Comparison of ENCODE assay signal across 8 cellular contexts in the genomic region with DNA sequence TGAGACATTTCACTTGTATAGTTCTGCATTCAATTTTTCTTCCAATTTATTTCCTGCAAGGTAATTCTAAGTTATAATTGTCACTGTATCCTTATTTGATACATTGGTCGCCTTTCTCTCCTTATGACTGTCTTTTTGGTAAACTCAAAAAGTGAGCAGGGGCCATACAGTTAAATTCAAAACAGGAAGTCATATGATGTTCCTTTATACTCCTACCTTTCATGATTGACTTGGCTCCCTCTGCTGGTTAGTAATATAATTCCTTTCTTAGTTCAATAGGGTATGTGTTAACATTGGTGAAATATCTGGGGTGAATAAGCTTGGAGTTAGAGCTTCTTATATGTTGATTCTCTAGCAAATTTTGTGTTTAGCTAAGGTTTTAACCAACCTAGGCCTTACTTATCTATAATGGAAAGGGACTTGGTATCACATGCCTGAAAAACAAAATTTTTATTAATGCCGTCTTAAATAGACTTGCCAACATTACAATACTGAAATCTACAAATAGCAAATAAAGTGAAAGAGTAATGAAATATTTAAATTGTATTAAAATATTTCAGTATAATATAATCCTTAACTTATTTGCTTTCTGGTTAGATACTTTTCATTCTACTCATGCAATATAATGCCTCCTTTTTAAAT. TPM values are rescaled to one million over a fixed set of nuclear protein-coding genes. Genes with fewer than 3 reads are reported as not detected.
DNase-seq lines count a peak whose midpoint lies in the region; ATAC-seq and TF ChIP-seq lines count a peak whose summit lies in the region.

No MANE protein-coding gene starts in this region.

- H2AFZ ChIP-seq in PC-9: no peak overlapping the region

- no peaks in the 10 kb centered on the region for H3K9me2 ChIP-seq in PC-9 (ENCODE audit: insufficient read depth)

- intact Hi-C loops in PC-9 (cut with micrococcal nuclease; ENCODE audit: unreplicated experiment): loop anchor here (1.0 to 10.0 kb wide), 3 partner anchors 125 to 1946 kb away; partner anchors contain the start of gene DNAJC21

- H3K27ac ChIP-seq in PC-9 (no peak overlapping the region), lung (ENCODE audit: low read depth in 1 of 2, low read length in 1 of 2) (no peak overlapping the region)

- no peak overlapping the region for H3K4me2 ChIP-seq in PC-9

- H3K9me3 ChIP-seq in PC-9 (ENCODE audit: insufficient read depth, low read depth) (no peaks in the 10 kb centered on the region), lung (ENCODE audit: control insufficient read depth in 2 of 2, insufficient read depth in 1 of 2, low read length in 1 of 2) (no peaks in the 10 kb centered on the region)

- H3K36me3 ChIP-seq in PC-9 (ENCODE audit: low read depth) (no peaks in the 10 kb centered on the region), lung (ENCODE audit: control insufficient read depth in 2 of 2, insufficient read depth in 2 of 2, low read length in 2 of 2) (peaks cover under 1 to 1% of the 10 kb centered on the region in 2 donors)

- H3F3A ChIP-seq in PC-9 (ENCODE audit: insufficient read depth, low read depth): peaks cover 7% of the 10 kb centered on the region; the same call in 1 of the 2 replicates

- CTCF ChIA-PET in PC-9 (lab: Charles Lee): interaction anchor here (0.5 to 1.5 kb wide), 8 partner anchors 72 to 402 kb away, joined by 3 to 26 read pairs (median 6); no protein-coding TSS in a partner anchor

- ATAC-seq in HG02571 (IDR thresholded peaks at IDR 0.05; ENCODE audit: unreplicated experiment): peak; percentile 74
- peak; percentile 88 for ATAC-seq in lung (ENCODE audit: insufficient read depth, low FRiP score)

- H3K4me3 ChIP-seq in PC-9: no peak overlapping the region
- H3K4me3 ChIP-seq in choroid plexus epithelial cell (ENCODE audit: low read depth, low read length): no peak overlapping the region
- no peak overlapping the region for H3K4me3 ChIP-seq in lung

- H3K4me1 ChIP-seq in PC-9 (replicated peaks; ENCODE audit: insufficient read depth) (peaks cover 25% of the 10 kb centered on the region), lung (ENCODE audit: control insufficient read depth in 2 of 2, insufficient read depth in 2 of 2, low read length in 2 of 2) (peaks cover 0 to 4% of the 10 kb centered on the region in 2 donors)

- TF ChIP-seq CTCF in GM12873 (IDR thresholded peaks at IDR 0.05; ENCODE audit: insufficient read depth, low read depth, low read length, missing control alignments): peak; percentile 58
- peak; percentile 86 for TF ChIP-seq CTCF in PC-9 (conservative IDR thresholded peaks at IDR 0.05)
- peak; percentile 52 for TF ChIP-seq CTCF in choroid plexus epithelial cell (conservative IDR thresholded peaks at IDR 0.05; ENCODE audit: low read depth, low read length)
- TF ChIP-seq CTCF in lung (IDR thresholded peaks at IDR 0.05; ENCODE audit: control extremely low read depth, extremely low read depth): peak; percentile 39

- H3K27me3 ChIP-seq in PC-9 (ENCODE audit: insufficient read depth, low read depth): no peaks in the 10 kb centered on the region
- H3K27me3 ChIP-seq in lung (ENCODE audit: control insufficient read depth, insufficient read depth): no peaks in the 10 kb centered on the region

- BruUV-seq in PC-9 (replicated peaks; lab: Mats Ljungman, UMichigan): no TSS peak

- DNase-seq in 8988T: peak; percentile 13
- DNase-seq in M059J (ENCODE audit: low read depth): peak; percentile 77
- peak in 1 of 2 experiments; percentile 71 for DNase-seq in PC-9
- DNase-seq in choroid plexus epithelial cell (ENCODE audit: low read depth): peak; percentile 84
- no peak for DNase-seq in lung (ENCODE audit: low spot score)
- DNase-seq in cerebellar nuclear complex (lab: John Stamatoyannopoulos, UW): no peak

- WGBS in lung, 2 donors: 56 to 64% methylated on average over 2 of the region's 2 CpGs

- POLR2A ChIA-PET in PC-9 (lab: Charles Lee; ENCODE audit: unreplicated experiment): interaction anchor here (0.6 to 0.7 kb wide), 5 partner anchors 11 to 385 kb away, joined by 3 to 7 read pairs (median 3); no protein-coding TSS in a partner anchor

- peaks cover 4% of the 10 kb centered on the region for H4K20me1 ChIP-seq in PC-9 (ENCODE audit: insufficient read depth)

- H3K79me2 ChIP-seq in PC-9 (ENCODE audit: low read depth): peaks cover 35% of the 10 kb centered on the region

RNA-seq across cellular contexts. Expression of gene NIPBL, which starts 6.0 kb away (rescaled TPM):
- 12.0 and 13.3 TPM in 2 replicates for total RNA-seq in M059J (2014; rRNA removed; shearing (Covaris generic))
- total RNA-seq in PC-9 (2021) (83.8 and 124 TPM in 2 replicates), lung (100 to 1,000 TPM in 1 of 2 donors, 10 to 100 TPM in 1; 49.6 to 124 TPM)
- polyA plus RNA-seq in lung: 10 to 100 TPM; 13.7 to 15.2 TPM

Comparison
In these comparisons a context has a peak if more than half of its experiments do, and no peak if none do; other contexts are left out.
1. DNase-seq: peak in 8988T (single experiment), M059J (single experiment) and choroid plexus epithelial cell (single experiment); none in lung (single experiment) and cerebellar nuclear complex (0 of 2).
2. Peak in every context shown above with its lines, with median percentiles within 50 percentile points of each other: CTCF ChIP-seq.